In genomic region chr14:54767139-54767431, GRCh38 we compare ENCODE assay signal across 18 cellular contexts.
DNase-seq lines count a peak whose midpoint lies in the region; ATAC-seq and TF ChIP-seq lines count a peak whose summit lies in the region.
"Had no signal": no experiment of that assay in that cellular context is flagged by ENCODE, and none has a peak within 500 bp of the region (broad histone marks: within the 10 kb centered on the region; RNA-seq: fewer than 3 reads in every experiment).

No MANE protein-coding gene starts in this region.

- no peak for TF ChIP-seq CTCF in heart right ventricle (IDR thresholded peaks at IDR 0.05)
- TF ChIP-seq CTCF in thoracic aorta (IDR thresholded peaks at IDR 0.05): no peak

- H3K27ac Mint-ChIP-seq in activated T-helper 2 cell treated with anti-CD3 and anti-CD28 coated beads, Interferon-gamma antibody, Interleukin-2, Interleukin-4, amounts not matched to agents 10 μg/mL and 5 μg/mL and 100 μg/mL, durations not matched to agents 14 hours and 24 hours and 36 hours: peak overlapping the region; percentile 39
- H3K27ac Mint-ChIP-seq: B cell; CD4-positive, alpha-beta T cell had no signal

- no peak for DNase-seq in heart right ventricle
- DNase-seq in cardiac septum (ENCODE audit: low spot score): no peak
- DNase-seq in activated T-helper 2 cell treated with anti-CD3 and anti-CD28 coated beads, Interferon-gamma antibody, Interleukin-2, Interleukin-4, amounts not matched to agents 10 μg/mL and 5 μg/mL and 100 μg/mL, durations not matched to agents 14 hours and 24 hours and 36 hours (ENCODE audit: low spot score): no peak
- no peak for DNase-seq in mesenchymal stem cell
- DNase-seq in thoracic aorta (ENCODE audit: low spot score): no peak
- DNase-seq in LoVo (ENCODE audit: low spot score): no peak
- no peak for DNase-seq in Karpas-422
- DNase-seq: Calu3; CD4-positive, alpha-beta T cell; HCEC 1CT; KG1; MG63; NCI-H1092 treated with DMSO at 0.1 percent for 48 hours; NCI-H1694; NCI-H2107; NCI-H226; NCI-H526 had no signal

- no peak overlapping the region for H2AFZ ChIP-seq in mesenchymal stem cell (ENCODE audit: low read depth, low read length)
- H2AFZ ChIP-seq in Karpas-422 (ENCODE audit: low read length): no peak overlapping the region

- H3K27me3 Mint-ChIP-seq in activated T-helper 2 cell treated with anti-CD3 and anti-CD28 coated beads, Interferon-gamma antibody, Interleukin-2, Interleukin-4, amounts not matched to agents 10 μg/mL and 5 μg/mL and 100 μg/mL, durations not matched to agents 14 hours and 24 hours and 36 hours (ENCODE audit: low read depth): peaks cover 14% of the 10 kb centered on the region
- H3K27me3 Mint-ChIP-seq: B cell had no signal

- no peaks in the 10 kb centered on the region for H4K20me1 ChIP-seq in Karpas-422 (ENCODE audit: insufficient read depth, low read depth, low read length)

- H2BK12ac ChIP-seq in mesenchymal stem cell (ENCODE audit: low read length in 2 of 2): no peak overlapping the region

- H2BK5ac ChIP-seq in mesenchymal stem cell (ENCODE audit: low read depth, low read length, poor library complexity, severe bottlenecking): no peak overlapping the region

- intact Hi-C loops in heart right ventricle (cut with DNase I): loop anchor here in 3 of 10 donors (5.0 kb wide), 2 partner anchors 45 to 75 kb away; no protein-coding TSS in a partner anchor
- intact Hi-C loops in cardiac septum (cut with DNase I): no loop called here
- intact Hi-C loops in activated T-helper 2 cell treated with anti-CD3 and anti-CD28 coated beads, Interferon-gamma antibody, Interleukin-2, Interleukin-4, amounts not matched to agents 10 μg/mL and 5 μg/mL and 100 μg/mL, durations not matched to agents 14 hours and 24 hours and 36 hours (cut with micrococcal nuclease): no loop called here

- peaks cover 7% of the 10 kb centered on the region; the same call in 1 of the 2 replicates for H3K79me2 ChIP-seq in Karpas-422 (ENCODE audit: low read length)

- H3K36me3 Mint-ChIP-seq in activated T-helper 2 cell treated with anti-CD3 and anti-CD28 coated beads, Interferon-gamma antibody, Interleukin-2, Interleukin-4, amounts not matched to agents 10 μg/mL and 5 μg/mL and 100 μg/mL, durations not matched to agents 14 hours and 24 hours and 36 hours (ENCODE audit: low read depth): peaks cover 6% of the 10 kb centered on the region

- H3K27me3 ChIP-seq in heart right ventricle (no peaks in the 10 kb centered on the region), mesenchymal stem cell (ENCODE audit: control insufficient read depth in 1 of 2, insufficient read depth in 1 of 2, low read length in 2 of 2) (no peaks in the 10 kb centered on the region), thoracic aorta (replicated peaks; ENCODE audit: insufficient read depth) (no peaks in the 10 kb centered on the region), Karpas-422 (ENCODE audit: low read length) (no peaks in the 10 kb centered on the region)
- H3K27me3 ChIP-seq: MG63 had no signal

- H4K91ac ChIP-seq in mesenchymal stem cell (ENCODE audit: low read length): no peak overlapping the region

- no peak overlapping the region for H3K18ac ChIP-seq in mesenchymal stem cell (ENCODE audit: low read depth in 1 of 2, low read length in 2 of 2)

- H3K23ac ChIP-seq in mesenchymal stem cell (ENCODE audit: low read length in 2 of 2): no peak overlapping the region

- H3K4me1 ChIP-seq in heart right ventricle: peaks cover 11 to 61% (median 27%) of the 10 kb centered on the region in 9 donors
- peaks cover 11% of the 10 kb centered on the region for H3K4me1 ChIP-seq in mesenchymal stem cell (ENCODE audit: control insufficient read depth, insufficient read depth, low read depth, low read length)
- peaks cover 30 to 45% of the 10 kb centered on the region in 2 donors for H3K4me1 ChIP-seq in thoracic aorta (ENCODE audit: control insufficient read depth in 1 of 2, low read depth in 2 of 2)
- peaks cover 42% of the 10 kb centered on the region for H3K4me1 ChIP-seq in Karpas-422 (ENCODE audit: low read length)

- H3K14ac ChIP-seq in mesenchymal stem cell (ENCODE audit: low read length in 2 of 2): no peak overlapping the region

- no peak overlapping the region for H2BK15ac ChIP-seq in mesenchymal stem cell (ENCODE audit: low read depth, poor library complexity, severe bottlenecking)

- H2BK120ac ChIP-seq in mesenchymal stem cell (ENCODE audit: low read depth, low read length): no peak overlapping the region

- no peak overlapping the region for H3K4ac ChIP-seq in mesenchymal stem cell (ENCODE audit: low read depth in 1 of 2, low read length in 2 of 2)

- no peak overlapping the region for H3K4me2 ChIP-seq in mesenchymal stem cell (ENCODE audit: low read length, poor library complexity, severe bottlenecking)
- no peak overlapping the region for H3K4me2 ChIP-seq in Karpas-422 (ENCODE audit: low read depth, low read length, poor library complexity, severe bottlenecking)

- H3K36me3 ChIP-seq in heart right ventricle (peaks cover 0 to 98% (median 31%) of the 10 kb centered on the region in 9 donors), mesenchymal stem cell (ENCODE audit: control insufficient read depth in 1 of 2, insufficient read depth in 2 of 2, low read depth in 1 of 2, low read length in 2 of 2) (peaks cover 62 to 85% of the 10 kb centered on the region in 2 experiments), thoracic aorta (peaks cover 38% of the 10 kb centered on the region), Karpas-422 (ENCODE audit: insufficient read depth, low read length) (peaks cover 80% of the 10 kb centered on the region)

- peak overlapping the region; percentile 19 for H4K8ac ChIP-seq in mesenchymal stem cell (ENCODE audit: low read length)

- no peaks in the 10 kb centered on the region for H3K9me2 ChIP-seq in Karpas-422 (replicated peaks; ENCODE audit: insufficient read depth, low read length)

- H3K9me3 ChIP-seq in heart right ventricle (no peaks in the 10 kb centered on the region), mesenchymal stem cell (ENCODE audit: control insufficient read depth, low read length) (no peaks in the 10 kb centered on the region), thoracic aorta (no peaks in the 10 kb centered on the region), Karpas-422 (ENCODE audit: low read length) (no peaks in the 10 kb centered on the region)
- H3K9me3 ChIP-seq: MG63 had no signal

- no peak overlapping the region for H3K4me3 ChIP-seq in heart right ventricle
- no peak overlapping the region for H3K4me3 ChIP-seq in mesenchymal stem cell (ENCODE audit: insufficient read depth in 1 of 2, low read depth in 1 of 2, low read length in 2 of 2)
- H3K4me3 ChIP-seq in thoracic aorta: no peak overlapping the region
- H3K4me3 ChIP-seq in Karpas-422 (ENCODE audit: low read length): no peak overlapping the region
- H3K4me3 ChIP-seq: MG63 had no signal

- WGBS in heart right ventricle, 2 donors: 70 to 74% methylated on average over 10 of the region's 10 CpGs
- WGBS in mesenchymal stem cell: 97% methylated on average over 7 of the region's 10 CpGs

- H3K9me3 Mint-ChIP-seq in activated T-helper 2 cell treated with anti-CD3 and anti-CD28 coated beads, Interferon-gamma antibody, Interleukin-2, Interleukin-4, amounts not matched to agents 10 μg/mL and 5 μg/mL and 100 μg/mL, durations not matched to agents 14 hours and 24 hours and 36 hours: no peaks in the 10 kb centered on the region
- H3K9me3 Mint-ChIP-seq: CD4-positive, alpha-beta T cell had no signal

- ATAC-seq in heart right ventricle (peak in 1 of 8 donors; percentile 9), thoracic aorta (ENCODE audit: insufficient number of reproducible peaks, low FRiP score, low read depth) (no peak)

- peaks cover 6% of the 10 kb centered on the region for H3K79me1 ChIP-seq in mesenchymal stem cell (replicated peaks; ENCODE audit: low read length, poor library complexity, severe bottlenecking)

- no peak overlapping the region for H2AK5ac ChIP-seq in mesenchymal stem cell (ENCODE audit: low read length, severe bottlenecking)

- no peak overlapping the region for H3K9ac ChIP-seq in mesenchymal stem cell (ENCODE audit: low read length)
- H3K9ac ChIP-seq in Karpas-422 (ENCODE audit: low read length): no peak overlapping the region

- peaks cover 15% of the 10 kb centered on the region for H3K4me1 Mint-ChIP-seq in activated T-helper 2 cell treated with anti-CD3 and anti-CD28 coated beads, Interferon-gamma antibody, Interleukin-2, Interleukin-4, amounts not matched to agents 10 μg/mL and 5 μg/mL and 100 μg/mL, durations not matched to agents 14 hours and 24 hours and 36 hours (ENCODE audit: low read depth)
- H3K4me1 Mint-ChIP-seq: B cell had no signal

- peak overlapping the region in 8 of 10 donors; percentile 22 to 96 (median 92) for H3K27ac ChIP-seq in heart right ventricle
- no peak overlapping the region for H3K27ac ChIP-seq in mesenchymal stem cell (ENCODE audit: low read length, poor library complexity, severe bottlenecking)
- H3K27ac ChIP-seq in thoracic aorta: peak overlapping the region; percentile 96 to 99
- no peak overlapping the region for H3K27ac ChIP-seq in Karpas-422 (ENCODE audit: low read length)

- no peak overlapping the region for H3K4me3 Mint-ChIP-seq in activated T-helper 2 cell treated with anti-CD3 and anti-CD28 coated beads, Interferon-gamma antibody, Interleukin-2, Interleukin-4, amounts not matched to agents 10 μg/mL and 5 μg/mL and 100 μg/mL, durations not matched to agents 14 hours and 24 hours and 36 hours (ENCODE audit: low read depth)
- H3K4me3 Mint-ChIP-seq: B cell; CD4-positive, alpha-beta T cell had no signal

Comparison
In these comparisons a context has a peak if more than half of its experiments do, and no peak if none do; other contexts are left out.
1. H3K27ac ChIP-seq: peak in heart right ventricle (8 of 10) and thoracic aorta (2 of 2); none in mesenchymal stem cell (single experiment) and Karpas-422 (single experiment).